Comparison of ENCODE assay signal across 12 cellular contexts in the genomic region with DNA sequence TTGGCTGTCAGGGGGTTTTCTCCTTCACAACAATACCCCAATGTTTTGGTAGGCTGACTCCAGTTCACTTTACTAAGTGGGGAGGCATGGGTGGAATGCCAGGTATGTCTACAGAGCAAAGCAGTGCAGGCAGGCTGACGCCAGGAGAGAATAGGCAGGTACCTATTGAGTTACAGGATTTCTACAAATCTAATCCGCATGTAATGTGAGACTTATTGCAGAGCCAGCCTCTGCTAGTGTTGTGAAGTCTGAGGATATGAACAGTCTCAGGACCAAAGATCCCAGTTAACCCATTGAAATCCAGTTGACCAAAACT.
DNase-seq lines count a peak whose midpoint lies in the region; ATAC-seq and TF ChIP-seq lines count a peak whose summit lies in the region.
"Had no signal": no experiment of that assay in that cellular context is flagged by ENCODE, and none has a peak within 500 bp of the region (broad histone marks: within the 10 kb centered on the region; RNA-seq: fewer than 3 reads in every experiment).

No MANE protein-coding gene starts in this region.

- H3K79me2 ChIP-seq in mesendoderm (ENCODE audit: control insufficient read depth, insufficient read depth, low read length), result no peaks in the 10 kb centered on the region

- no peaks in the 10 kb centered on the region for H3K36me3 ChIP-seq in body of pancreas (replicated peaks in 1 of 2; ENCODE audit: insufficient read depth in 1 of 2, low read depth in 2 of 2)
- H3K36me3 ChIP-seq in mesendoderm (ENCODE audit: control insufficient read depth, insufficient read depth, low read length), result no peaks in the 10 kb centered on the region
- H3K36me3 ChIP-seq in testis (ENCODE audit: low read depth, missing control alignments), result no peaks in the 10 kb centered on the region
- H3K36me3 ChIP-seq: BE2C had no signal

- peak overlapping the region in 3 of 4 donors; percentile 1 to 64 (median 63) for H3K27ac ChIP-seq in body of pancreas
- H3K27ac ChIP-seq in mesendoderm (ENCODE audit: low read depth, low read length), result peak overlapping the region; percentile 84
- no peak overlapping the region for H3K27ac ChIP-seq in testis
- H3K27ac ChIP-seq: skin epidermis had no signal

- no peak overlapping the region for H4K5ac ChIP-seq in mesendoderm (ENCODE audit: low read length)

- no peak for TF ChIP-seq POLR2A in body of pancreas (IDR thresholded peaks at IDR 0.05)
- no peak for TF ChIP-seq POLR2A in testis (IDR thresholded peaks at IDR 0.05)

- H3K56ac ChIP-seq in mesendoderm (ENCODE audit: low read length), result no peak overlapping the region

- DNase-seq in DMS53 treated with DMSO at 0.1 percent for 48 hours (lab: John Stamatoyannopoulos, UW; ENCODE audit: unreplicated experiment) (peak; percentile 53), NCI-H2029 treated with DMSO at 0.1 percent for 48 hours (lab: John Stamatoyannopoulos, UW) (peak; percentile 88), body of pancreas (peak; percentile 15 to 38 (median 21)), mesendoderm (peak; percentile 97), NCI-H2196 treated with DMSO at 0.1 percent for 48 hours (lab: John Stamatoyannopoulos, UW; ENCODE audit: unreplicated experiment) (no peak), testis (no peak)
- DNase-seq: activated CD4-positive, alpha-beta T cell treated with anti-CD3 and anti-CD28 coated beads, Interleukin-2, amount 50 U/mL, for 48 hours; NCI-H2227 treated with DMSO at 0.1 percent for 48 hours had no signal

- ATAC-seq in body of pancreas (peak; percentile 82), HG02571 (IDR thresholded peaks at IDR 0.05; ENCODE audit: unreplicated experiment) (no peak), HG02884 (IDR thresholded peaks at IDR 0.05; ENCODE audit: unreplicated experiment) (no peak)

- intact Hi-C loops in body of pancreas (cut with DNase I) (no loop called here), testis (cut with DNase I; ENCODE audit: low total_unique reads) (no loop called here)

- 0 to 3% methylated on average over 2 of the region's 2 CpGs for WGBS in body of pancreas, 2 donors
- no CpG with 5 or more reads among the region's 2 CpGs for WGBS in mesendoderm (ENCODE audit: extremely low coverage, insufficient coverage, low lambda C conversion rate)
- 24 to 47% methylated on average over 2 of the region's 2 CpGs for WGBS in testis, 2 donors

- H2AK5ac ChIP-seq in mesendoderm (ENCODE audit: low read length), result no peak overlapping the region

- no peak overlapping the region for H3K9ac ChIP-seq in mesendoderm (ENCODE audit: low read length)

- no peak overlapping the region for H2BK5ac ChIP-seq in mesendoderm (ENCODE audit: low read length)

- H3K18ac ChIP-seq in mesendoderm (ENCODE audit: low read length), result peak overlapping the region; percentile 78

- H3K4me2 ChIP-seq in mesendoderm (ENCODE audit: low read length), result no peak overlapping the region

- no peaks in the 10 kb centered on the region for H3K27me3 ChIP-seq in body of pancreas
- H3K27me3 ChIP-seq in mesendoderm (ENCODE audit: insufficient read depth, low read length, poor library complexity), result no peaks in the 10 kb centered on the region
- H3K27me3 ChIP-seq in testis, result no peaks in the 10 kb centered on the region
- H3K27me3 ChIP-seq: BE2C had no signal

- H3K9me3 ChIP-seq in body of pancreas (peaks cover 0 to 3% (median 0%) of the 10 kb centered on the region in 3 donors), testis (no peaks in the 10 kb centered on the region)
- H3K9me3 ChIP-seq: BE2C had no signal

- H2BK120ac ChIP-seq in mesendoderm (ENCODE audit: low read depth, low read length), result no peak overlapping the region

- no peaks in the 10 kb centered on the region for H3K79me1 ChIP-seq in mesendoderm (ENCODE audit: low read length)

- no peak overlapping the region for H2BK15ac ChIP-seq in mesendoderm (replicated peaks; ENCODE audit: low read depth)

- H3K4me3 ChIP-seq in body of pancreas, result no peak overlapping the region
- no peak overlapping the region for H3K4me3 ChIP-seq in mesendoderm (ENCODE audit: low read length)
- H3K4me3 ChIP-seq in testis, result no peak overlapping the region
- H3K4me3 ChIP-seq: skin epidermis had no signal

- H3K4me1 ChIP-seq in body of pancreas (peaks cover 7% of the 10 kb centered on the region), mesendoderm (ENCODE audit: control insufficient read depth, low read depth, low read length) (peaks cover 3% of the 10 kb centered on the region), testis (no peaks in the 10 kb centered on the region)

- H3K4ac ChIP-seq in mesendoderm (ENCODE audit: low read depth, low read length), result no peak overlapping the region

- no peak overlapping the region for H3K23ac ChIP-seq in mesendoderm (ENCODE audit: low read length)

- H4K8ac ChIP-seq in mesendoderm (ENCODE audit: low read depth, low read length), result no peak overlapping the region

- TF ChIP-seq CTCF in body of pancreas (IDR thresholded peaks at IDR 0.05), result peak in 1 of 7 experiments; percentile 6
- TF ChIP-seq CTCF in testis (IDR thresholded peaks at IDR 0.05), result no peak

Comparison
In these comparisons a context has a peak if more than half of its experiments do, and no peak if none do; other contexts are left out.
1. DNase-seq: peak in DMS53 treated with DMSO at 0.1 percent for 48 hours (single experiment), NCI-H2029 treated with DMSO at 0.1 percent for 48 hours (single experiment), body of pancreas (4 of 4) and mesendoderm (single experiment); none in NCI-H2196 treated with DMSO at 0.1 percent for 48 hours (single experiment) and testis (single experiment).
2. H3K27ac ChIP-seq: peak in body of pancreas (3 of 4) and mesendoderm (single experiment); none in testis (0 of 2).